Comparison of ENCODE assay signal across 22 cellular contexts in the genomic region with DNA sequence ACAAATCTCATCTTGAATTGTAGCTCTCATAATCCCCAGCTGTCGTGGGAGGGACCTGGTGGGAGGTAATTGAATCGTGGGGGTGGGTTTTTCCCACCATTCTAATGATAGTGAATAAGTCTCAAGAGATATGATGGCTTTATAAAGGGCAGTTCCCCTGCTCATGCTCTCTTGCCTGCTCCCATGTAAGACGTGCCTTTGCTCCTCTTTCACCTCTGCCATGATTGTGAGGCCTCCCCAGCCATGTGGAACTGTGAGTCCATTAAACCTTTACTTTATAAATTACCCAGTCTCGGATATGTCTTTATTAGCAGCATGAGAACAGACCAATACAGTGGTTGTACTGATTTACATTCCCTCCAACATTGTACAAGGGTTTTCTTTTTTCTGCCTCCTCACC.
DNase-seq lines count a peak whose midpoint lies in the region; ATAC-seq, FAIRE-seq and TF ChIP-seq lines count a peak whose summit lies in the region.
"Had no signal": no experiment of that assay in that cellular context is flagged by ENCODE, and none has a peak within 500 bp of the region (broad histone marks: within the 10 kb centered on the region; RNA-seq: fewer than 3 reads in every experiment).

No MANE protein-coding gene starts in this region.

- no peaks in the 10 kb centered on the region for H3K79me2 ChIP-seq in HepG2 (ENCODE audit: insufficient read depth, low read length)

- in situ Hi-C loops in HepG2 (cut with HindIII; ENCODE audit: extremely low pct_ligation_motif_present, low pct_unique_long_range_greater_than_20kb) = no loop called here

- no peaks in the 10 kb centered on the region for H3K4me1 Mint-ChIP-seq in type B pancreatic cell (ENCODE audit: unreplicated experiment)
- H3K4me1 Mint-ChIP-seq: B cell had no signal

- no peak overlapping the region for H3K4me3 Mint-ChIP-seq in type B pancreatic cell
- H3K4me3 Mint-ChIP-seq: B cell; CD4-positive, alpha-beta T cell; CD8-positive, alpha-beta T cell had no signal

- no peak for FAIRE-seq in HepG2 (lab: Jason Lieb, UNC)
- FAIRE-seq: A549, D721Med, G401.6, GM12891, GM19239 had no signal

- no peaks in the 10 kb centered on the region for H3K4me1 ChIP-seq in HepG2 (ENCODE audit: insufficient read depth, low read length)
- H3K4me1 ChIP-seq in right lobe of liver = no peaks in the 10 kb centered on the region
- H3K4me1 ChIP-seq: A549; BLaER1 treated with 17β-estradiol and CSF1 and Interleukin-3, amounts not matched to agents 10 nM and 100 nM; Caco-2 had no signal

- ATAC-seq in HepG2 = no peak
- no peak for ATAC-seq in right lobe of liver
- ATAC-seq: A549; CD8-positive, alpha-beta T cell had no signal

- H4K20me1 ChIP-seq in HepG2 (ENCODE audit: insufficient read depth, low read length) = no peaks in the 10 kb centered on the region
- H4K20me1 ChIP-seq: BLaER1 treated with 17β-estradiol and CSF1 and Interleukin-3, amounts not matched to agents 10 nM and 100 nM had no signal

- TF ChIP-seq EP300 in HepG2 (IDR thresholded peaks at IDR 0.05; ENCODE audit: low read depth in 2 of 2, low read length in 2 of 2) = no peak
- TF ChIP-seq EP300 in HepG2 (CRISPR knock-in tag; IDR thresholded peaks at IDR 0.05; ENCODE audit: borderline replicate concordance) = no peak

- DNase-seq in NCI-H82 (lab: John Stamatoyannopoulos, UW) = peak; percentile 19
- no peak for DNase-seq in NCI-H82 treated with DMSO at 0.1 percent for 48 hours (lab: John Stamatoyannopoulos, UW; ENCODE audit: unreplicated experiment)
- DNase-seq in HepG2 (ENCODE audit: low spot score) = no peak
- no peak for DNase-seq in right lobe of liver
- DNase-seq in type B pancreatic cell (ENCODE audit: extremely low spot score, unreplicated experiment) = peak; percentile 31
- no peak for DNase-seq in NCI-H1694 (lab: John Stamatoyannopoulos, UW)
- DNase-seq: AML-193; Caco-2; Calu3; CD4-positive, alpha-beta T cell; CD8-positive, alpha-beta T cell; DMS79 treated with DMSO at 0.1 percent for 48 hours; GF-D8 had no signal

- peaks cover 0 to 19% of the 10 kb centered on the region in 2 experiments; a peak in 3 of 5 replicates for H3K27me3 ChIP-seq in HepG2 (ENCODE audit: control insufficient read depth in 1 of 2, insufficient read depth in 2 of 2, low read length in 2 of 2)
- no peaks in the 10 kb centered on the region for H3K27me3 ChIP-seq in right lobe of liver
- H3K27me3 ChIP-seq: BLaER1 treated with 17β-estradiol and CSF1 and Interleukin-3, amounts not matched to agents 10 nM and 100 nM had no signal

- peaks cover 5% of the 10 kb centered on the region for H3K27me3 Mint-ChIP-seq in type B pancreatic cell
- H3K27me3 Mint-ChIP-seq: CD4-positive, alpha-beta T cell had no signal

- no peak overlapping the region for H3K27ac Mint-ChIP-seq in type B pancreatic cell
- H3K27ac Mint-ChIP-seq: B cell; CD4-positive, alpha-beta T cell; CD8-positive, alpha-beta T cell had no signal

- no peaks in the 10 kb centered on the region for H3K36me3 Mint-ChIP-seq in type B pancreatic cell
- H3K36me3 Mint-ChIP-seq: CD8-positive, alpha-beta T cell had no signal

- no peak overlapping the region for H2AFZ ChIP-seq in HepG2 (ENCODE audit: low read length)

- H3K27ac ChIP-seq in HepG2 (ENCODE audit: extremely low read length, insufficient read depth, low read length) = no peak overlapping the region
- H3K27ac ChIP-seq in right lobe of liver = no peak overlapping the region
- H3K27ac ChIP-seq: 22Rv1; A549; BLaER1 treated with 17β-estradiol and CSF1 and Interleukin-3, amounts not matched to agents 10 nM and 100 nM; C4-2B had no signal

- H3K4me2 ChIP-seq in HepG2 (ENCODE audit: low read depth, low read length) = no peak overlapping the region
- H3K4me2 ChIP-seq: A549; BLaER1 treated with 17β-estradiol and CSF1 and Interleukin-3, amounts not matched to agents 10 nM and 100 nM had no signal

- H3K9me3 ChIP-seq in HepG2 (ENCODE audit: low read length) (no peaks in the 10 kb centered on the region), right lobe of liver (no peaks in the 10 kb centered on the region)

- BruUV-seq in HepG2 (replicated peaks; lab: Mats Ljungman, UMichigan) = no TSS peak

- POLR2A ChIA-PET in HepG2 (lab: Yijun Ruan, JAX) = no interaction called here

- no peaks in the 10 kb centered on the region for H3K9me3 Mint-ChIP-seq in type B pancreatic cell
- H3K9me3 Mint-ChIP-seq: CD4-positive, alpha-beta T cell; CD8-positive, alpha-beta T cell had no signal

- H3K9ac ChIP-seq in HepG2 (ENCODE audit: insufficient read depth, low read depth, low read length) = no peak overlapping the region
- H3K9ac ChIP-seq: BLaER1 treated with 17β-estradiol and CSF1 and Interleukin-3, amounts not matched to agents 10 nM and 100 nM had no signal

- no peak overlapping the region for H3K4me3 ChIP-seq in HepG2 (replicated peaks in 1 of 3; ENCODE audit: insufficient read depth in 1 of 3, low read depth in 2 of 3, low read length in 3 of 3)
- no peak overlapping the region for H3K4me3 ChIP-seq in right lobe of liver
- H3K4me3 ChIP-seq: A549; BLaER1 treated with 17β-estradiol and CSF1 and Interleukin-3, amounts not matched to agents 10 nM and 100 nM had no signal

- CTCF ChIA-PET in HepG2 (lab: Yijun Ruan, JAX; ENCODE audit: low intra/inter-chr PET ratio, low total read pairs) = no interaction called here

- TF ChIP-seq CTCF in HepG2 (CRISPR knock-in tag; IDR thresholded peaks at IDR 0.05) = no peak
- no peak for TF ChIP-seq CTCF in right lobe of liver (IDR thresholded peaks at IDR 0.05)
- no peak for TF ChIP-seq CTCF in type B pancreatic cell (conservative IDR thresholded peaks at IDR 0.05)

- no peak for TF ChIP-seq RAD21 in HepG2 (CRISPR knock-in tag; IDR thresholded peaks at IDR 0.05)

- no peak for TF ChIP-seq POLR2A in HepG2 (IDR thresholded peaks at IDR 0.05; ENCODE audit: insufficient read depth in 1 of 2, low read depth in 2 of 2, low read length in 2 of 2)
- no peak for TF ChIP-seq POLR2A in right lobe of liver (IDR thresholded peaks at IDR 0.05)

- H3K36me3 ChIP-seq in HepG2 (replicated peaks in 1 of 2; ENCODE audit: control insufficient read depth in 1 of 2, insufficient read depth in 2 of 2, low read length in 2 of 2) (no peaks in the 10 kb centered on the region), right lobe of liver (no peaks in the 10 kb centered on the region)
- H3K36me3 ChIP-seq: BLaER1 treated with 17β-estradiol and CSF1 and Interleukin-3, amounts not matched to agents 10 nM and 100 nM had no signal

- 1% methylated on average over 4 of the region's 4 CpGs for WGBS in HepG2 (ENCODE audit: low lambda C conversion rate)
- 38% methylated on average over 4 of the region's 4 CpGs for WGBS in right lobe of liver (ENCODE audit: insufficient coverage, low coverage, low lambda C conversion rate, missing lambda C conversion rate)

- intact Hi-C loops in HepG2 (cut with micrococcal nuclease; ENCODE audit: unreplicated experiment) = no loop called here
- intact Hi-C loops in right lobe of liver (cut with DNase I) = no loop called here

TF ChIP-seq in HepG2, 621 proteins besides CTCF, POLR2A, EP300 and RAD21:
- TF ChIP-seq TBP (CRISPR knock-in tag; IDR thresholded peaks at IDR 0.05) = no peak
- TF ChIP-seq PITX1 (CRISPR knock-in tag; IDR thresholded peaks at IDR 0.05) = no peak
- no peak for TF ChIP-seq ZNF547 (CRISPR knock-in tag; IDR thresholded peaks at IDR 0.05)
- 0 out of 2 replicates have a peak, but pooled peaks have one; percentile 69 for TF ChIP-seq ZNF431 (CRISPR knock-in tag; IDR thresholded peaks at IDR 0.05; ENCODE audit: borderline replicate concordance, low read depth)

Comparison
In these comparisons a context has a peak if more than half of its experiments do, and no peak if none do; other contexts are left out.
1. DNase-seq: peak in NCI-H82 (single experiment) and type B pancreatic cell (single experiment); none in NCI-H82 treated with DMSO at 0.1 percent for 48 hours (single experiment), HepG2 (single experiment), right lobe of liver (0 of 3) and NCI-H1694 (single experiment).